18 cellular contexts compared by ENCODE assay signal in the genomic region with DNA sequence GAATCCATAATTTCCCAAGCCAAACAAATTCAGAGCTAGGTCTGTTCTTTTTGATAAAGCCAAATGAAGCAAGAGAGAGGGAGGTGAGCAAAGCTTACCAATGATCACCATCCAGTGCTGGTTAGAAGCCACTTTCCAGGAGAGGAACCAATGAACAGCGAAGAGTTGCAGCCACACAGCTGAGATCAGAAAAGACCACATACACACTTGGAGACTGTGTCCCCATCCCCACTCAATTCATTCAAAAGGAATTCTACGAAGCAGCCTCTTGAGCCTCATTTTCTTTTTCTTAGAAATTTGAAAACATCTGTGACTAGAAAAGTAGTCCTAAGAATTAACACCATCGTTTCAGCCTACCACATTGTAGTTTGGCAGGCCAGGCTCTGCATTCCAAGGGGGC. TPM values are rescaled to one million over a fixed set of nuclear protein-coding genes. Genes with fewer than 3 reads are reported as not detected.
DNase-seq lines count a peak whose midpoint lies in the region; ATAC-seq and TF ChIP-seq lines count a peak whose summit lies in the region.
"Had no signal": no experiment of that assay in that cellular context is flagged by ENCODE, and none has a peak within 500 bp of the region (broad histone marks: within the 10 kb centered on the region; RNA-seq: fewer than 3 reads in every experiment).

No MANE protein-coding gene starts in this region.

- H3K9me3 Mint-ChIP-seq in activated T-cell treated with anti-CD3 and anti-CD28 coated beads, Interleukin-2, amount 50 U/mL, for 24 hours = no peaks in the 10 kb centered on the region
- H3K9me3 Mint-ChIP-seq in CD14-positive monocyte = no peaks in the 10 kb centered on the region
- H3K9me3 Mint-ChIP-seq in neural crest cell = no peaks in the 10 kb centered on the region

- peaks cover 63% of the 10 kb centered on the region for H3K36me3 Mint-ChIP-seq in activated T-cell treated with anti-CD3 and anti-CD28 coated beads, Interleukin-2, amount 50 U/mL, for 24 hours (ENCODE audit: low read depth)
- H3K36me3 Mint-ChIP-seq in CD14-positive monocyte (peaks cover 58 to 60% of the 10 kb centered on the region in 2 donors), neural crest cell (ENCODE audit: low read depth) (peaks cover 11% of the 10 kb centered on the region)

- TF ChIP-seq CTCF in CD14-positive monocyte (IDR thresholded peaks at IDR 0.05) (no peak), VCaP (conservative IDR thresholded peaks at IDR 0.05) (no peak), neural crest cell (conservative IDR thresholded peaks at IDR 0.05) (no peak)

- H3K27ac Mint-ChIP-seq in activated T-cell treated with anti-CD3 and anti-CD28 coated beads, Interleukin-2, amount 50 U/mL, for 24 hours = peak overlapping the region; percentile 82
- H3K27ac Mint-ChIP-seq in CD14-positive monocyte = peak overlapping the region in 4 of 7 donors; percentile 40 to 79 (median 74)
- peak overlapping the region; percentile 38 for H3K27ac Mint-ChIP-seq in neural crest cell (ENCODE audit: unreplicated experiment)

- peaks cover 28% of the 10 kb centered on the region for H3K4me1 Mint-ChIP-seq in activated T-cell treated with anti-CD3 and anti-CD28 coated beads, Interleukin-2, amount 50 U/mL, for 24 hours (ENCODE audit: low read depth)
- H3K4me1 Mint-ChIP-seq in CD14-positive monocyte (peaks cover 19% of the 10 kb centered on the region), neural crest cell (peaks cover 6% of the 10 kb centered on the region)

- no peak for ATAC-seq in GM21529 (IDR thresholded peaks at IDR 0.05; ENCODE audit: unreplicated experiment)
- ATAC-seq: Panc1 had no signal

- intact Hi-C loops in CD14-positive monocyte (cut with micrococcal nuclease) = no loop called here

- peak overlapping the region; percentile 32 for H3K27ac ChIP-seq in VCaP
- H3K27ac ChIP-seq: C4-2B had no signal

- no peak overlapping the region for H3K4me3 Mint-ChIP-seq in activated T-cell treated with anti-CD3 and anti-CD28 coated beads, Interleukin-2, amount 50 U/mL, for 24 hours
- no peak overlapping the region for H3K4me3 Mint-ChIP-seq in CD14-positive monocyte
- no peak overlapping the region for H3K4me3 Mint-ChIP-seq in neural crest cell

- DNase-seq in activated T-cell treated with anti-CD3 and anti-CD28 coated beads, Interleukin-2, amount 50 U/mL, for 24 hours = no peak
- DNase-seq in activated T-cell treated with anti-CD3 and anti-CD28 coated beads, Interleukin-2, amount 50 U/mL, for 1 hour = no peak
- DNase-seq in CD14-positive monocyte (ENCODE audit: low spot score) (no peak), neural crest cell (ENCODE audit: low read depth, low spot score) (no peak), HuH-7 (ENCODE audit: low spot score) (no peak)
- DNase-seq: COR-L47, DMS153, KG1, NCI-H1092, NCI-H146, NCI-H2081, NCI-H524 had no signal

- H3K27me3 Mint-ChIP-seq in activated T-cell treated with anti-CD3 and anti-CD28 coated beads, Interleukin-2, amount 50 U/mL, for 24 hours = no peaks in the 10 kb centered on the region
- H3K27me3 Mint-ChIP-seq in CD14-positive monocyte (ENCODE audit: low read depth in 3 of 3) (peaks cover 0 to 4% (median 2%) of the 10 kb centered on the region in 3 donors), neural crest cell (ENCODE audit: low read depth) (peaks cover 4% of the 10 kb centered on the region)

RNA-seq across cellular contexts. Expression of a gene that starts 9.1 kb away (rescaled TPM):
- 1 to 10 TPM; 6.4 to 8.4 TPM for polyA plus RNA-seq in CD14-positive monocyte
- 89.9 and 94.3 TPM in 2 replicates for total RNA-seq in neural crest cell

RNA-seq across cellular contexts. Expression of a gene that starts 18.2 kb away (rescaled TPM):
- not detected for polyA plus RNA-seq in CD14-positive monocyte
- 8.7 and 10.6 TPM in 2 replicates for total RNA-seq in neural crest cell
- total RNA-seq: H4 had no signal

RNA-seq across cellular contexts. Expression of a gene that starts 47.2 kb away (rescaled TPM):
- polyA plus RNA-seq in CD14-positive monocyte = not detected
- total RNA-seq in neural crest cell = 0.11 and 0.19 TPM in 2 replicates
- total RNA-seq: H4, MCF 10A had no signal

RNA-seq across cellular contexts. Expression of a gene that starts 47.4 kb away (rescaled TPM):
- not detected for polyA plus RNA-seq in CD14-positive monocyte
- not detected in 2 replicates for total RNA-seq in neural crest cell
- total RNA-seq: H4, MCF 10A had no signal

RNA-seq across cellular contexts. Expression of a gene that starts 58.6 kb away (rescaled TPM):
- 100 to 1,000 TPM in 1 of 2 donors, 10 to 100 TPM in 1; 57.3 to 100 TPM for polyA plus RNA-seq in CD14-positive monocyte
- 148 and 165 TPM in 2 replicates for total RNA-seq in neural crest cell
